Comparison of ENCODE assay signal across 17 cellular contexts in the genomic region with DNA sequence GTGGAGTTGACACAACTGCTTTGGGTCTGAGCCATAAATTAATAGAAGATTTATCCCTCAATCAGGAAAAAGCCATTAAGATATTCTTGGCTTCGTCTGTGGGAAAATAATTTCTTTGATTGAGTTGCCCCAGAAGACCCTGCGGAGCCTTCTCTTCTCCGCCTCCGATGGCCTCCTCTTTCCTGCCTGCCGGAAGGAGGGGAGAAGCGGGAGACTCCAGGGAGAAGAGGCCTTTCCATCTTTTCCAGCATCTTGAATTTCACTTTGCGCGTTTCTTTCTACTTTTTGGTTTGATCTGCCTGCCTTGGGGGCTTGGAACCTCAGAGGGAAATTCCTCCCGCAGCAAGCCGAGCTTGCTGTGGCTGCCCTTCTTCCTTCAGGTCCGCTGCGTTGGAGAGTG. TPM values are rescaled to one million over a fixed set of nuclear protein-coding genes. Genes with fewer than 3 reads are reported as not detected.
"Had no signal": no experiment of that assay in that cellular context is flagged by ENCODE, and none has a peak within 500 bp of the region (broad histone marks: within the 10 kb centered on the region; RNA-seq: fewer than 3 reads in every experiment).

No MANE protein-coding gene starts in this region.

- ATAC-seq: activated CD4-positive, alpha-beta T cell treated with anti-CD3 and anti-CD28 coated beads for 36 hours; heart left ventricle had no signal

- H3K9me3 ChIP-seq: heart left ventricle, right atrium auricular region, thyroid gland had no signal

- H3K36me3 ChIP-seq: heart left ventricle, right atrium auricular region, thyroid gland had no signal

- H3K27ac ChIP-seq: coronary artery, heart left ventricle, right atrium auricular region, skin epidermis, thyroid gland had no signal

- DNase-seq: activated B cell treated with CpG ODN at 0.5 μM for 24 hours; activated CD4-positive, alpha-beta T cell treated with anti-CD3 and anti-CD28 coated beads for 36 hours; activated CD4-positive, alpha-beta T cell treated with anti-CD3 and anti-CD28 coated beads, Interleukin-2, amount 50 U/mL, for 4 hours; activated naive CD4-positive, alpha-beta T cell treated with anti-CD3 and anti-CD28 coated beads for 36 hours; activated T-cell treated with anti-CD3 and anti-CD28 coated beads, Interleukin-2, amount 50 U/mL, for 48 hours; amygdala; cerebellar nuclear complex; stimulated activated CD4-positive, alpha-beta T cell treated with anti-CD3 and anti-CD28 coated beads, Interleukin-1b, Interleukin-23, amount 100 ng/mL, for 48 hours; substantia nigra; T1000; thyroid gland had no signal

- H3K4me3 ChIP-seq: coronary artery, heart left ventricle, right atrium auricular region, skin epidermis, thyroid gland had no signal

RNA-seq across cellular contexts. Expression of a gene that starts 16.8 kb away (rescaled TPM):
- total RNA-seq: activated CD8-positive, alpha-beta memory T cell treated with anti-CD3 and anti-CD28 coated beads for 36 hours had no signal
- polyA plus RNA-seq: neural cell had no signal
